In the genomic region with DNA sequence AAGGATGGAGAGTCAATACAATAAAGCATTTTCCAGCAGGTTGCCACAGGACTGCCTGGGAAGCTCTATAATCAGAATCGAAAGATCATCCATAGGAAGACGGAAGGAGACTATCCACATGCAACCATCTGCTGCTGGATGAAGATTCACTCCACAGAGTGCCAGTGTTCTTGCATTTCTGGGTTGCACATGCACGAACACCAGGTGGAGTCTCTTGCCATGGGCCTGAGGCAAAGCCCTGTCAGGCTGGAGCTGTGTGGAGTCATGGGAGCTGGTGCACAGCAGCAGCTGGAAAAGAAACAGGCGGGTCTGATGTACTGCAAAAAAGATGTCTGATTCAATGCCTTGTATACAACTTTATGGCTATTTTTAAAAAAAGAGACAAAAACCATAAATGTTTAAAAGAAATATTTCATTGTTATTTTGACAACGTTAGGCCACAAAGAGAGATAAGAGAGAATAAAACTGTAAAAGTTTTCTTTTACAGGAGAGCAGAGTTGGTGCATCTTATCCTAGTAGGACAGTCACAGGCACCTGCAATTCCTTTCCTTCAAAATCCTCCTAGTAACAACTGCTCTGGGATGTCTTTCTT, we compare ENCODE assay signal across 11 cellular contexts. TPM values are rescaled to one million over a fixed set of nuclear protein-coding genes. Genes with fewer than 3 reads are reported as not detected.
DNase-seq lines count a peak whose midpoint lies in the region; ATAC-seq and TF ChIP-seq lines count a peak whose summit lies in the region.
"Had no signal": no experiment of that assay in that cellular context is flagged by ENCODE, and none has a peak within 500 bp of the region (broad histone marks: within the 10 kb centered on the region; RNA-seq: fewer than 3 reads in every experiment).

No MANE protein-coding gene starts in this region.

- H3K4me2 ChIP-seq in mammary epithelial cell (ENCODE audit: insufficient read depth, low read depth, low read length), result no peak overlapping the region

- no peak overlapping the region for H3K9ac ChIP-seq in mammary epithelial cell (ENCODE audit: insufficient read depth, low read length)

- 87% methylated on average over 5 of the region's 5 CpGs for WGBS in mammary epithelial cell (ENCODE audit: low coverage, missing lambda C conversion rate)

- DNase-seq in BE2C (peak; percentile 73), LHCN-M2 (ENCODE audit: low read depth) (peak; percentile 51), mammary epithelial cell (peak; percentile 21), medulla oblongata (ENCODE audit: extremely low spot score) (peak; percentile 57), NOMO-1 (lab: John Stamatoyannopoulos, UW; ENCODE audit: unreplicated experiment in 2 of 2) (no peak)
- DNase-seq: stimulated activated CD4-positive, alpha-beta T cell treated with anti-CD3 and anti-CD28 coated beads, Interleukin-4, amount 100 ng/mL, for 1 hour had no signal

- H3K27me3 ChIP-seq in BE2C (no peaks in the 10 kb centered on the region), mammary epithelial cell (ENCODE audit: insufficient read depth, low read length) (peaks cover 2% of the 10 kb centered on the region)

- TF ChIP-seq CTCF in BE2C (IDR thresholded peaks at IDR 0.05; ENCODE audit: low read depth, low read length), result peak; percentile 73
- peak in 1 of 2 donors; percentile 37 for TF ChIP-seq CTCF in mammary epithelial cell (conservative IDR thresholded peaks at IDR 0.05 in 1 of 2, IDR thresholded peaks at IDR 0.05 in 1 of 2; ENCODE audit: extremely low read depth in 1 of 2, insufficient read depth in 1 of 2, low read depth in 1 of 2, low read length in 2 of 2)

- no TSS peak for BruUV-seq in mammary epithelial cell (replicated peaks; lab: Mats Ljungman, UMichigan)

- H3K4me3 ChIP-seq in BE2C (ENCODE audit: low read depth, low read length) (no peak overlapping the region), mammary epithelial cell (replicated peaks in 1 of 3; ENCODE audit: insufficient read depth in 1 of 3, low read depth in 2 of 3, low read length in 3 of 3) (no peak overlapping the region)
- H3K4me3 ChIP-seq: GM12878 had no signal

- intact Hi-C loops in mammary epithelial cell (cut with micrococcal nuclease), result loop anchor here (1.0 kb wide), 1 partner anchor 675 kb away; no protein-coding TSS in a partner anchor

- CTCF ChIA-PET in mammary epithelial cell (lab: Charles Lee; ENCODE audit: low non-redundant PET), result interaction anchor here (0.6 kb wide), 1 partner anchor 509 kb away, joined by 3 read pairs; no protein-coding TSS in a partner anchor

- H3K36me3 ChIP-seq in BE2C (no peaks in the 10 kb centered on the region), mammary epithelial cell (ENCODE audit: insufficient read depth, low read length) (no peaks in the 10 kb centered on the region)

- peaks cover 3% of the 10 kb centered on the region; the same call in 1 of the 2 replicates for H3K4me1 ChIP-seq in BE2C
- H3K4me1 ChIP-seq in mammary epithelial cell (ENCODE audit: insufficient read depth, low read length), result no peaks in the 10 kb centered on the region

- in situ Hi-C loops in mammary epithelial cell (cut with MboI; ENCODE audit: low sequenced_read_pairs in 2 of 2), result no loop called here

- H3K9me3 ChIP-seq in BE2C (no peaks in the 10 kb centered on the region), mammary epithelial cell (replicated peaks; ENCODE audit: insufficient read depth, low read length) (no peaks in the 10 kb centered on the region)

- no peaks in the 10 kb centered on the region for H4K20me1 ChIP-seq in mammary epithelial cell (ENCODE audit: insufficient read depth, low read length)

- ATAC-seq in GM21390 (IDR thresholded peaks at IDR 0.05; ENCODE audit: unreplicated experiment), result no peak
- ATAC-seq in GM19397 (IDR thresholded peaks at IDR 0.05; ENCODE audit: unreplicated experiment), result no peak
- ATAC-seq in GM19328 (IDR thresholded peaks at IDR 0.05; ENCODE audit: unreplicated experiment), result no peak
- ATAC-seq: GM12878 had no signal

- no peak overlapping the region for H2AFZ ChIP-seq in mammary epithelial cell (ENCODE audit: low read depth, low read length)

- dilution Hi-C loops in mammary epithelial cell (cut with HindIII; ENCODE audit: low sequenced_read_pairs), result no loop called here

- no peaks in the 10 kb centered on the region for H3K79me2 ChIP-seq in mammary epithelial cell (ENCODE audit: insufficient read depth, low read length)

- H3K27ac ChIP-seq in mammary epithelial cell (ENCODE audit: insufficient read depth, low read depth, low read length), result no peak overlapping the region

RNA-seq across cellular contexts. Expression of a gene that starts 12.9 kb away (rescaled TPM):
- polyA plus RNA-seq in BE2C (2012; ENCODE audit: insufficient read depth, insufficient read length, low read depth), result 0.39 TPM
- total RNA-seq in LHCN-M2 (2014; rRNA removed), result under 0.01 and 0.06 TPM in 2 replicates
- 0.22 TPM for polyA plus RNA-seq in LHCN-M2 (2012)
- not detected for total RNA-seq in mammary epithelial cell
- polyA plus RNA-seq in mammary epithelial cell, result 0.02 TPM
- 0.36 TPM for polyA minus RNA-seq in mammary epithelial cell
- total RNA-seq: activated CD8-positive, alpha-beta memory T cell treated with anti-CD3 and anti-CD28 coated beads for 36 hours; GM12878 had no signal

Comparison
In these comparisons a context has a peak if more than half of its experiments do, and no peak if none do; other contexts are left out.
1. DNase-seq: peak in BE2C (single experiment), LHCN-M2 (single experiment), mammary epithelial cell (single experiment) and medulla oblongata (single experiment); none in NOMO-1 (0 of 2).